1 cellular context compared by ENCODE assay signal in the genomic region with DNA sequence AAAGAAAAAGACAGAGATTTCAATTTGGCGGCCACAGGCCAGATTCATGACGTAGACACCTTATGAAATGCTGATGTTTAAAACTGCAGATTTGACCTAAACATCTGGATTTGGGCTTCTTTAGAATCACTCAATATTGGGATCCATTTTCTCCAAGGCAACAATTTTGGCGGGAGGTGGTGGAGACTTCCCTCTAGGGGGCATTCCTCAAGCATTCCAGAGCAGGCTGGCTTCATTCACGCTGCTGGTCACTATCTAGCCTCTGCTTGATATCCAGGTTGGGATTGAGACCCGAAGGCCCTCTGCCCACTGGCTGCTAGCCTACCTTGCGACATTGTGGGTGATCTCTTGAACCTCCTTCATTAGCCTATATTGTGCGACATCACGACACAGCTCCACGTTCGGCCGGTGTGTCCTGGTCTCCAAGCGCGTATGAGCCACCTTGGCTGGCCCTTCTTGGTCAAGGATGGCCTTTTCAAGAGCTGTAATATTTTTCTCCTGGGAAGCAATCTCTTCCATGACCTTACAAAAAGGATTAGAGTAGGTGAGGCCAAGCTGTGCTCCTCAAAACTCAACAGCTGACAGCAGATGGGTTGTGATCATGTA.
TF ChIP-seq lines count a peak whose summit lies in the region.

No MANE protein-coding gene starts in this region.

TF ChIP-seq in IMR-90, 13 proteins besides CTCF, POLR2A, EP300 and RAD21:
- TF ChIP-seq MAZ (IDR thresholded peaks at IDR 0.05; ENCODE audit: borderline replicate concordance, low read depth, low read length) (no peak), CHD1 (IDR thresholded peaks at IDR 0.05; ENCODE audit: low read depth, low read length) (no peak), FOS (IDR thresholded peaks at IDR 0.05; ENCODE audit: low read depth, low read length) (no peak), SMC3 (IDR thresholded peaks at IDR 0.05; ENCODE audit: low read depth, low read length) (peak; percentile 55), RCOR1 (IDR thresholded peaks at IDR 0.05; ENCODE audit: insufficient replicate concordance, low read length) (no peak), BHLHE40 (IDR thresholded peaks at IDR 0.05; ENCODE audit: low read depth, low read length) (no peak), CEBPB (IDR thresholded peaks at IDR 0.05; ENCODE audit: low read depth, low read length) (no peak), ELK1 (IDR thresholded peaks at IDR 0.05; ENCODE audit: borderline replicate concordance, low read depth, low read length) (no peak)
